ENCODE assay signal across 19 cellular contexts in the genomic region with DNA sequence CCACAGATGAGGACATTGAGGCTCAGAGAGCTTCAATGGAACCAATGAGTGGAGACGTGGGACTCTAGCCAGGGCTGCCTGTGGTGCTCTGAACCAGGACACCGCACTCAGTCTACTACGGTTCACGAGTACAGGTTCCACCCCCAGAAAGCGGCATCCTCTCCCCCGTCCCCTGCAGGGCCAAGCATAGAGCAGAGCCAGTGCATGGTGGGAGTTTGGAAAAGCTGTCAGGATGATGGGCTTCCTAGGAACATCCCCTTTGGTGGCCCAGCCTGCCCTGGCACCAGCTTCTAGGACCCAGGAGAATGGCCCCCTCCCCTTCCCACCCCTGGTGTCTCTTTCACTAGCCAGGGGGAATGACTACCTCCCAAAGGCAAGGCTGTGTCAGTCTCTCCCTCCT. TPM values are rescaled to one million over a fixed set of nuclear protein-coding genes. Genes with fewer than 3 reads are reported as not detected.
DNase-seq lines count a peak whose midpoint lies in the region; ATAC-seq and TF ChIP-seq lines count a peak whose summit lies in the region.
"Had no signal": no experiment of that assay in that cellular context is flagged by ENCODE, and none has a peak within 500 bp of the region (broad histone marks: within the 10 kb centered on the region; RNA-seq: fewer than 3 reads in every experiment).

No MANE protein-coding gene starts in this region.

- no TSS peak for BruUV-seq in PC-9 (replicated peaks; lab: Mats Ljungman, UMichigan)

- H3K27me3 Mint-ChIP-seq in glutamatergic neuron (ENCODE audit: unreplicated experiment) = no peaks in the 10 kb centered on the region
- peaks cover 12% of the 10 kb centered on the region for H3K27me3 Mint-ChIP-seq in type B pancreatic cell
- H3K27me3 Mint-ChIP-seq: activated naive CD8-positive, alpha-beta T cell; IgD-negative memory B cell had no signal

- peaks cover 18% of the 10 kb centered on the region for H3K79me2 ChIP-seq in PC-9 (ENCODE audit: low read depth)

- H3K4me1 Mint-ChIP-seq in glutamatergic neuron (ENCODE audit: low read depth, unreplicated experiment) (peaks cover 3% of the 10 kb centered on the region), type B pancreatic cell (ENCODE audit: unreplicated experiment) (peaks cover 8% of the 10 kb centered on the region)

- H3K4me2 ChIP-seq in PC-9 = peak overlapping the region; percentile 78
- H3K4me2 ChIP-seq: SK-N-SH had no signal

- no peak for ATAC-seq in HG03175 (IDR thresholded peaks at IDR 0.05; ENCODE audit: unreplicated experiment)
- ATAC-seq: activated CD8-positive, alpha-beta T cell treated with anti-CD3 and anti-CD28 coated beads, Interleukin-2, amount 10 ng/mL, durations not matched to agents 7 days and 5 days had no signal

- H3K27me3 ChIP-seq in PC-9 (ENCODE audit: insufficient read depth, low read depth) = no peaks in the 10 kb centered on the region
- H3K27me3 ChIP-seq: right atrium auricular region had no signal

- H3K27ac ChIP-seq in PC-9 = peak overlapping the region; percentile 96
- H3K27ac ChIP-seq: right atrium auricular region had no signal

- no peak overlapping the region for H3K4me3 ChIP-seq in PC-9
- H3K4me3 ChIP-seq: right atrium auricular region had no signal

- POLR2A ChIA-PET in PC-9 (lab: Charles Lee; ENCODE audit: unreplicated experiment) = no interaction called here

- H3K4me3 Mint-ChIP-seq in glutamatergic neuron (ENCODE audit: unreplicated experiment) (no peak overlapping the region), type B pancreatic cell (peak overlapping the region; percentile 78)
- H3K4me3 Mint-ChIP-seq: activated CD8-positive, alpha-beta T cell treated with anti-CD3 and anti-CD28 coated beads, Interleukin-2, amount 10 ng/mL, durations not matched to agents 7 days and 5 days; activated naive CD8-positive, alpha-beta T cell; IgD-negative memory B cell had no signal

- peaks cover 53% of the 10 kb centered on the region for H3K4me1 ChIP-seq in PC-9 (replicated peaks; ENCODE audit: insufficient read depth)

- no peaks in the 10 kb centered on the region for H3K9me3 ChIP-seq in PC-9 (ENCODE audit: insufficient read depth, low read depth)
- H3K9me3 ChIP-seq: right atrium auricular region, SK-N-SH had no signal

- CTCF ChIA-PET in PC-9 (lab: Charles Lee) = no interaction called here

- no peaks in the 10 kb centered on the region for H4K20me1 ChIP-seq in PC-9 (ENCODE audit: insufficient read depth)

- intact Hi-C loops in PC-9 (cut with micrococcal nuclease; ENCODE audit: unreplicated experiment) = loop anchor here (2.0 kb wide), 1 partner anchor 33 kb away; no protein-coding TSS in a partner anchor

- no peak for DNase-seq in PC-9
- peak; percentile 8 for DNase-seq in glutamatergic neuron
- DNase-seq in type B pancreatic cell (ENCODE audit: extremely low spot score, unreplicated experiment) = no peak
- no peak for DNase-seq in SK-N-DZ (ENCODE audit: low spot score)
- DNase-seq: activated CD4-positive, CD25-positive, alpha-beta regulatory T cell; activated CD8-positive, alpha-beta T cell treated with anti-CD3 and anti-CD28 coated beads, Interleukin-2, amount 10 ng/mL, durations not matched to agents 7 days and 5 days; activated T-cell treated with anti-CD3 and anti-CD28 coated beads, Interleukin-2, amount 50 U/mL, for 48 hours; MM.1S; NCI-H1694; NCI-H2227 treated with DMSO at 0.1 percent for 48 hours; SK-N-SH; stimulated activated CD4-positive, alpha-beta T cell treated with anti-CD3 and anti-CD28 coated beads, Interleukin-15, amount 100 ng/mL, for 24 hours; T-helper 9 cell had no signal

- TF ChIP-seq CTCF in PC-9 (conservative IDR thresholded peaks at IDR 0.05) (no peak), glutamatergic neuron (IDR thresholded peaks at IDR 0.05; ENCODE audit: partially characterized antibody, unreplicated experiment) (no peak), type B pancreatic cell (conservative IDR thresholded peaks at IDR 0.05) (no peak)

- H2AFZ ChIP-seq in PC-9 = no peak overlapping the region

- peaks cover 6% of the 10 kb centered on the region for H3K9me3 Mint-ChIP-seq in glutamatergic neuron (ENCODE audit: unreplicated experiment)
- no peaks in the 10 kb centered on the region for H3K9me3 Mint-ChIP-seq in type B pancreatic cell
- H3K9me3 Mint-ChIP-seq: IgD-negative memory B cell had no signal

- H3F3A ChIP-seq in PC-9 (ENCODE audit: insufficient read depth, low read depth) = peaks cover 33% of the 10 kb centered on the region

- H3K9me2 ChIP-seq in PC-9 (ENCODE audit: insufficient read depth) = no peaks in the 10 kb centered on the region
- H3K9me2 ChIP-seq: SK-N-SH had no signal

- peaks cover under 1% of the 10 kb centered on the region for H3K36me3 Mint-ChIP-seq in glutamatergic neuron (ENCODE audit: unreplicated experiment)
- peaks cover 3% of the 10 kb centered on the region for H3K36me3 Mint-ChIP-seq in type B pancreatic cell
- H3K36me3 Mint-ChIP-seq: activated naive CD8-positive, alpha-beta T cell had no signal

- peaks cover 8% of the 10 kb centered on the region; the same call in 1 of the 2 replicates for H3K36me3 ChIP-seq in PC-9 (ENCODE audit: low read depth)

- no peak overlapping the region for H3K27ac Mint-ChIP-seq in glutamatergic neuron (ENCODE audit: unreplicated experiment)
- H3K27ac Mint-ChIP-seq in type B pancreatic cell = peak overlapping the region; percentile 97

RNA-seq across cellular contexts. Expression of a gene that starts 8.4 kb away (rescaled TPM):
- total RNA-seq in PC-9 (2021) (9.9 and 11.0 TPM in 2 replicates), glutamatergic neuron (ENCODE audit: unreplicated experiment) (13.9 TPM), type B pancreatic cell (ENCODE audit: low replicate concordance) (13.7 and 14.2 TPM in 2 replicates)
- 4.3 and 5.6 TPM in 2 replicates for polyA plus RNA-seq in SK-N-DZ (2014; cell fraction: cytosol; rRNA removed)
- polyA plus RNA-seq in SK-N-DZ (2014; cell fraction: nucleus; rRNA removed) = 3.1 and 9.4 TPM in 2 replicates

RNA-seq across cellular contexts. Expression of a gene that starts 9.1 kb away (rescaled TPM):
- total RNA-seq in PC-9 (2021) (65.8 and 66.0 TPM in 2 replicates), glutamatergic neuron (ENCODE audit: unreplicated experiment) (107 TPM), type B pancreatic cell (ENCODE audit: low replicate concordance) (39.7 and 42.9 TPM in 2 replicates)
- polyA plus RNA-seq in SK-N-DZ (2014; cell fraction: cytosol; rRNA removed) = 23.5 and 46.4 TPM in 2 replicates
- 23.2 and 30.8 TPM in 2 replicates for polyA plus RNA-seq in SK-N-DZ (2014; cell fraction: nucleus; rRNA removed)

RNA-seq across cellular contexts. Expression of a gene that starts 21.2 kb away (rescaled TPM):
- 1.1 and 2.6 TPM in 2 replicates for total RNA-seq in PC-9 (2021)
- 0.91 TPM for total RNA-seq in glutamatergic neuron (ENCODE audit: unreplicated experiment)
- total RNA-seq in type B pancreatic cell (ENCODE audit: low replicate concordance) = 0.19 and 2.3 TPM in 2 replicates
- 17.7 and 23.2 TPM in 2 replicates for polyA plus RNA-seq in SK-N-DZ (2014; cell fraction: cytosol; rRNA removed)
- polyA plus RNA-seq in SK-N-DZ (2014; cell fraction: nucleus; rRNA removed) = 31.5 and 41.5 TPM in 2 replicates
- total RNA-seq: activated CD8-positive, alpha-beta T cell treated with anti-CD3 and anti-CD28 coated beads, Interleukin-2, amount 10 ng/mL, durations not matched to agents 7 days and 5 days; osteocyte; right atrium auricular region had no signal
- polyA plus RNA-seq: IgD-negative memory B cell, liver had no signal

RNA-seq across cellular contexts. Expression of a gene that starts 33.5 kb away (rescaled TPM):
- total RNA-seq in PC-9 (2021) (20.1 and 23.9 TPM in 2 replicates), glutamatergic neuron (ENCODE audit: unreplicated experiment) (69.9 TPM), type B pancreatic cell (ENCODE audit: low replicate concordance) (33.2 and 46.3 TPM in 2 replicates)
- polyA plus RNA-seq in SK-N-DZ (2014; cell fraction: cytosol; rRNA removed) = 31.2 and 34.2 TPM in 2 replicates
- 19.1 and 20.4 TPM in 2 replicates for polyA plus RNA-seq in SK-N-DZ (2014; cell fraction: nucleus; rRNA removed)
- polyA plus RNA-seq: IgD-negative memory B cell had no signal
